In genomic region chr3:192655040-192655439, GRCh38 we compare ENCODE assay signal across 24 cellular contexts.
"Had no signal": no experiment of that assay in that cellular context is flagged by ENCODE, and none has a peak within 500 bp of the region (broad histone marks: within the 10 kb centered on the region; RNA-seq: fewer than 3 reads in every experiment).

No MANE protein-coding gene starts in this region.

- DNase-seq: left colon; mucosa of descending colon; naive B cell; pancreas; retina; stimulated activated CD4-positive, alpha-beta T cell treated with anti-CD3 and anti-CD28 coated beads, Interleukin-12 subunit alpha, Interleukin-12 subunit beta, amount 100 ng/mL, for 4 hours; stimulated activated CD4-positive, alpha-beta T cell treated with anti-CD3 and anti-CD28 coated beads, Interleukin-1b, Interleukin-23, amount 100 ng/mL, for 48 hours; stimulated activated CD4-positive, alpha-beta T cell treated with anti-CD3 and anti-CD28 coated beads, Interleukin-4, amount 100 ng/mL, for 1 hour; stimulated activated CD8-positive, alpha-beta memory T cell treated with anti-CD3 and anti-CD28 coated beads, Interleukin-4, amount 100 ng/mL, for 48 hours; stimulated activated naive CD4-positive, alpha-beta T cell; stimulated activated naive CD8-positive, alpha-beta T cell treated with anti-CD3 and anti-CD28 coated beads, Interleukin-15, amount 100 ng/mL, for 72 hours; transverse colon; upper lobe of right lung; uterus had no signal

- ATAC-seq: left colon; mucosa of descending colon; natural killer cell treated with Interleukin-12 subunit alpha and Interleukin-12 subunit beta and Interleukin-15 and Interleukin-18, amount 100 ng/mL, for 72 hours; pancreas; sciatic nerve; stimulated activated naive CD8-positive, alpha-beta T cell treated with anti-CD3 and anti-CD28 coated beads, Interleukin-15, amount 100 ng/mL, for 72 hours; upper lobe of right lung had no signal

- H3K36me3 ChIP-seq: neutrophil, pancreas, suprapubic skin, transverse colon, upper lobe of right lung, uterus had no signal

- H3K4me3 ChIP-seq: coronary artery, hepatocyte, lung, mucosa of descending colon, pancreas, smooth muscle cell, suprapubic skin, transverse colon, upper lobe of right lung, uterus had no signal

- H3K27me3 ChIP-seq: hepatocyte, neutrophil, pancreas, suprapubic skin, transverse colon, upper lobe of right lung, uterus had no signal

- H3K4me1 ChIP-seq: pancreas, suprapubic skin, transverse colon, upper lobe of right lung, uterus had no signal

- H3K9me3 ChIP-seq: mucosa of descending colon, neutrophil, pancreas, suprapubic skin, transverse colon, upper lobe of right lung, uterus had no signal

- FAIRE-seq: frontal cortex, islet of Langerhans, pancreas had no signal

- H3K27ac ChIP-seq: coronary artery, hepatocyte, neutrophil, pancreas, suprapubic skin, transverse colon, upper lobe of right lung, uterus had no signal
